1 cellular context compared by ENCODE assay signal in the genomic region with DNA sequence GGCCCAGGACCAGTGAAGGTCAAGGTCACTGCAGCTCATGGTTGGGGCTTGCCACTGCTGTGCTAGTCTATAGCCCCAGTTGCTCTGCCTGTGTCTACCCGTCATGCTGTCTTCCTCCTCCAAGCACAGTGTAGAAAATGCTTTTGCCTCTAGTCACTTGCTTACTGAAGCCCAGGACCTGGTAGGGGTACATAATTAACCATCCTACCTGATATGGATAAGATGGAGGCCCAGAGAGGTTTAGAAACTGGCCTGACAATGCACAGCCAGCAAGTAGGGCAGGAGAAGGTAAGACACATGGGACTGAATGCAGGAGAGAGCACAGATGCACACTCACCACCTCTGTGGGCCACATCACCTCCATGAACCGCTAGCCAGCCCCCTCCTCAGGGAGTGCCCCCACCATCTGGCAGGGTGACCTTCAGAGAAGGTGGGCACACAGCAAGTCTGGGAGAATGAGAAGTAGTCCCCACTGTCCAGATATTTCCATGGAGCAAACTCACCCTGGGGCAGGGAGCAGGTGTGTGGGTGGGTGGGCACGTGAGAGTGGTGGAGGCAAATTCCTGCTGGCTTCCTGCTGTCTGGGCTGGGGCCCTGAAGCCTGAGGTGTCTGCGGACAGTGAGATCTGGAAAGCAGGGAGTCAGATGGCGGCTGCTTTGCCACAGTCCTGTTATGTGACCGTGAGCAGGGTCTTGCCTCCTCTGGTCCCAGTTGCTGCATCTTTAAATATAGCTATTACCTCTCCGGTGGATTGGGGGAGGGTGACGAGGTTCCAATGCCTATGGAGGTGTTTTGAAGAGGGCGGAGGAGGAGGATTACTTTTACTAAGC.
A peak's percentile ranks its signal among the peaks of the same experiment; 100 is the strongest.
TF ChIP-seq lines count a peak whose summit lies in the region.

No MANE protein-coding gene starts in this region.

TF ChIP-seq in H1, 55 proteins besides CTCF, POLR2A, EP300 and RAD21:
- TF ChIP-seq KDM1A (IDR thresholded peaks at IDR 0.05; ENCODE audit: borderline replicate concordance, low read length), result peak; percentile 16; the same call in 1 of the 2 replicates
- no peak for TF ChIP-seq BCL11A (IDR thresholded peaks at IDR 0.05; ENCODE audit: low read depth in 2 of 2, low read length in 2 of 2)
